6 cellular contexts compared by ENCODE assay signal in the genomic region with DNA sequence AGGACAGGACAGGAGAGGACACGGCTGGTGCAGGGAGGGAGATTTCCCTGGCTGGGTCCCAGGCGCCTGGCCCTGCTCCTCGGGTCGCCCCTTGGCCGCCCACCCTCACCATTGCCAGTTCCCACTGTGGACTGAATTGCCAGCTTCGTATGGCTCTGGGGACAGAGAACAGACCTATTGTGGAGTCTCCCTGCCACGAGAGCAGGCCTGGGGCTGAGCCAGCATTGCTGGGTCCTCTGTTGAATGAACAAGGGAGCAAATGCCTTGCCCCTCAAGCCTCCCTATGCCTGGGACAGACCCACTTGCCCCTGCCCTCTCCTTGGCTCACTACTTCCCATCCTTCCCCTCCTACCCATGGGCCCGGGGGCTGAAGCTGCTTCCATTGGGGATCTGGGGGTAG.
"Had no signal": no experiment of that assay in that cellular context is flagged by ENCODE, and none has a peak within 500 bp of the region (broad histone marks: within the 10 kb centered on the region; RNA-seq: fewer than 3 reads in every experiment).

No MANE protein-coding gene starts in this region.

- DNase-seq: GM23248, GOT3, H9, HCEC 1CT, IMR-90 had no signal

- H3K4me3 ChIP-seq: GM23248, K562 had no signal
